Comparison of ENCODE assay signal across 8 cellular contexts in the genomic region with DNA sequence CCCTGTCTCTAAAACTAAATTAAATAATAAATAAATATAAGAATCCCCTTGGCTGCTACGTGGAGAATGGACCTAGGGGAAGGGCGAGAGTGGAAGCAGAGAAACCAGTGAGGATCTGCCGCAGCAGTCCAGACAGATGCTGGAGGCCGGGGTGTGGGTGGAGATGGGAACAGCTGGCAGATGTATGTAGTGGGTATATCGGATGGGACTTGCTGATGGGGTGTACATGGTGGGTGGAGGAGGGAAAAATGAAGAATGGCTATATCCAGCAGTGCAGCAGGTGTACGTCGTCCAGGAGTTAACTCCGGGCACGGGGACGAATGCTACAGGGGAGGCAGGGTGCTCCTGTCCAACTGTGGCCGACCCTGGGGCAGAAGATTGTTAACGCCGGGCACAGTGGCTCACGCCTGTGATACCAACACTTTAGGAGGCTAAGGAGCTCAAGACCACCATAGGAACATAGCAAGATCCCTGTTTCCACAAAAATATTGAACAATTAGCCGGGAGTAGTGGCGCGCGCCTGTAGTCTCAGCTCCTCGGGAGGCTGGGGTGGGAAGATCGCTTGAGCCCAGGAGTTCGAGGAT. TPM values are rescaled to one million over a fixed set of nuclear protein-coding genes. Genes with fewer than 3 reads are reported as not detected.
DNase-seq lines count a peak whose midpoint lies in the region; ATAC-seq and TF ChIP-seq lines count a peak whose summit lies in the region.

No MANE protein-coding gene starts in this region.

- peaks cover 9% of the 10 kb centered on the region for H3K4me1 Mint-ChIP-seq in activated naive CD4-positive, alpha-beta T cell treated with anti-CD3 and anti-CD28 coated beads for 36 hours (ENCODE audit: low read depth)
- H3K4me1 Mint-ChIP-seq in activated naive CD8-positive, alpha-beta T cell (ENCODE audit: low read depth): peaks cover 13% of the 10 kb centered on the region

- in situ Hi-C loops in transverse colon (cut with MboI; ENCODE audit: low pct_ligation_motif_present in 1 of 4, low pct_unique_long_range_greater_than_20kb in 1 of 4, low sequenced_read_pairs in 3 of 4): loop anchor here in 1 of 4 donors (10.0 kb wide), 1 partner anchor 154 kb away; no protein-coding TSS in a partner anchor

- H3K4me1 ChIP-seq in left lung (peaks cover 6 to 25% of the 10 kb centered on the region in 2 donors), transverse colon (peaks cover 4 to 18% (median 14%) of the 10 kb centered on the region in 4 donors)

- no peak for TF ChIP-seq CTCF in left lung (IDR thresholded peaks at IDR 0.05)
- no peak for TF ChIP-seq CTCF in transverse colon (IDR thresholded peaks at IDR 0.05)

- H3K27me3 ChIP-seq in left lung: no peaks in the 10 kb centered on the region
- H3K27me3 ChIP-seq in transverse colon: no peaks in the 10 kb centered on the region

- CTCF ChIA-PET in activated naive CD4-positive, alpha-beta T cell treated with anti-CD3 and anti-CD28 coated beads for 36 hours (lab: Charles Lee): interaction anchor here (0.6 to 1.0 kb wide), 2 partner anchors 277 to 744 kb away, joined by 3 to 5 read pairs; no protein-coding TSS in a partner anchor

- ATAC-seq in left lung: no peak
- no peak for ATAC-seq in GM19328 (IDR thresholded peaks at IDR 0.05; ENCODE audit: unreplicated experiment)

- TF ChIP-seq EP300 in transverse colon (IDR thresholded peaks at IDR 0.05; ENCODE audit: low read depth): no peak

- H3K9me3 ChIP-seq in left lung: no peaks in the 10 kb centered on the region
- no peaks in the 10 kb centered on the region for H3K9me3 ChIP-seq in transverse colon

- peak overlapping the region in 1 of 2 donors; percentile 37 for H3K27ac ChIP-seq in left lung
- H3K27ac ChIP-seq in transverse colon: peak overlapping the region; percentile 45 to 82 (median 78)

- H3K27ac Mint-ChIP-seq in activated naive CD4-positive, alpha-beta T cell treated with anti-CD3 and anti-CD28 coated beads for 36 hours: no peak overlapping the region
- H3K27ac Mint-ChIP-seq in activated naive CD8-positive, alpha-beta T cell: peak overlapping the region; percentile 73

- H3K9me3 Mint-ChIP-seq in activated naive CD4-positive, alpha-beta T cell treated with anti-CD3 and anti-CD28 coated beads for 36 hours: no peaks in the 10 kb centered on the region
- H3K9me3 Mint-ChIP-seq in activated naive CD8-positive, alpha-beta T cell (ENCODE audit: low read depth): no peaks in the 10 kb centered on the region

- H3K4me3 Mint-ChIP-seq in activated naive CD4-positive, alpha-beta T cell treated with anti-CD3 and anti-CD28 coated beads for 36 hours: peak overlapping the region; percentile 97
- peak overlapping the region; percentile 99 for H3K4me3 Mint-ChIP-seq in activated naive CD8-positive, alpha-beta T cell

- H3K4me3 ChIP-seq in left lung: peak overlapping the region; percentile 80 to 90
- H3K4me3 ChIP-seq in transverse colon: peak overlapping the region; percentile 72 to 89 (median 82)

- intact Hi-C loops in activated naive CD4-positive, alpha-beta T cell treated with anti-CD3 and anti-CD28 coated beads for 36 hours (cut with micrococcal nuclease): loop anchor here (1.0 to 10.0 kb wide), 2 partner anchors 296 to 404 kb away; a partner anchor contains a TSS
- intact Hi-C loops in left lung (cut with DNase I) (no loop called here), transverse colon (cut with DNase I; ENCODE audit: low total_unique reads) (no loop called here)

- H3K36me3 ChIP-seq in left lung (peaks cover 0 to 12% of the 10 kb centered on the region in 2 donors), transverse colon (no peaks in the 10 kb centered on the region)

- DNase-seq in activated naive CD4-positive, alpha-beta T cell treated with anti-CD3 and anti-CD28 coated beads for 36 hours: no peak
- DNase-seq in activated naive CD4-positive, alpha-beta T cell treated with Interleukin-2 at 50 U/mL for 16 hours: no peak
- no peak for DNase-seq in left lung
- DNase-seq in transverse colon: no peak
- no peak for DNase-seq in hepatic stellate cell (ENCODE audit: low spot score)
- no peak for DNase-seq in cerebellar nuclear complex (lab: John Stamatoyannopoulos, UW)

- WGBS in transverse colon (ENCODE audit: low coverage in 1 of 2), 2 donors: 23 to 70% methylated on average over 2 to 21 of the region's 21 CpGs

- H3K36me3 Mint-ChIP-seq in activated naive CD4-positive, alpha-beta T cell treated with anti-CD3 and anti-CD28 coated beads for 36 hours (ENCODE audit: low read depth): peaks cover 8% of the 10 kb centered on the region
- H3K36me3 Mint-ChIP-seq in activated naive CD8-positive, alpha-beta T cell: peaks cover 3% of the 10 kb centered on the region

- TF ChIP-seq POLR2A in transverse colon (IDR thresholded peaks at IDR 0.05): no peak

- H3K27me3 Mint-ChIP-seq in activated naive CD4-positive, alpha-beta T cell treated with anti-CD3 and anti-CD28 coated beads for 36 hours (ENCODE audit: low read depth): no peaks in the 10 kb centered on the region
- no peaks in the 10 kb centered on the region for H3K27me3 Mint-ChIP-seq in activated naive CD8-positive, alpha-beta T cell

RNA-seq across cellular contexts. Expression of a gene that starts 0.7 kb away (rescaled TPM):
- total RNA-seq in activated naive CD4-positive, alpha-beta T cell treated with anti-CD3 and anti-CD28 coated beads for 36 hours: 10 to 100 TPM; 14.6 to 15.5 TPM
- 10 to 100 TPM; 19.1 to 22.4 TPM for total RNA-seq in left lung
- 10 to 100 TPM in 2 of 4 donors, 1 to 10 TPM in 2; 4.5 to 39.6 (median 9.4) TPM for total RNA-seq in transverse colon

RNA-seq across cellular contexts. Expression of a gene that starts 0.9 kb away (rescaled TPM):
- total RNA-seq in activated naive CD4-positive, alpha-beta T cell treated with anti-CD3 and anti-CD28 coated beads for 36 hours: 10 to 100 TPM in 1 of 2 experiments, 1 to 10 TPM in 1; 9.6 to 10.5 TPM
- total RNA-seq in left lung (1 to 10 TPM; 2.7 to 4.8 TPM), transverse colon (under 1 TPM in 2 of 4 donors, not detected in 2; 0.48 to 0.55 TPM)
